ENCODE assay signal across 8 cellular contexts in the genomic region with DNA sequence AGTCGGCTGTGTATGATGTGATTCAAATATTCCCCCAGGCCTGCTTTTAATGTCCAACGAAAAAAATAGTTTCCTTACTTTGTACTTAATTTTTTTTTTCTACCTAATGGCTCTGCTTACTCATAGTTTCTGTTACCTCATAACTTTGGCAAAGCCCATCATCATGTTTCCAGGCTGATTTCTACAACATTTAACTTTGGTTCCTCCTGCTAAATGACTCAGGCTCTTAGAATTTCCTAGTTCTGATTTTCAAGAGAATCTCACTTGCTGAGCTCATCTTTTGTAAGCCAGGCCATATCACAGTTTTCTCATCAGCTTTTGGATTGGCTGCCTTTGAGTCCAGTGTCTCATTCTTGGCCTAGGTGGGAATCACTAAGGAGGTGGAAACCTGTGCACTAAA.
DNase-seq lines count a peak whose midpoint lies in the region; ATAC-seq and TF ChIP-seq lines count a peak whose summit lies in the region.

No MANE protein-coding gene starts in this region.

- H3K27me3 ChIP-seq in brain microvascular endothelial cell (replicated peaks) = no peaks in the 10 kb centered on the region
- H3K27me3 ChIP-seq in tibial artery = no peaks in the 10 kb centered on the region

- DNase-seq in HS-27A (ENCODE audit: low read depth) = peak; percentile 90
- DNase-seq in brain microvascular endothelial cell = peak; percentile 91
- DNase-seq in hepatic stellate cell (ENCODE audit: low spot score) = peak; percentile 78
- no peak for DNase-seq in tibial artery
- no peak for DNase-seq in COR-L47 (lab: John Stamatoyannopoulos, UW)
- no peak for DNase-seq in NCI-H82 (lab: John Stamatoyannopoulos, UW)
- no peak for DNase-seq in GM10248 (ENCODE audit: extremely low spot score)

- intact Hi-C loops in tibial artery (cut with DNase I; ENCODE audit: low total_unique reads) = no loop called here

- in situ Hi-C loops in brain microvascular endothelial cell (cut with HindIII; ENCODE audit: low pct_ligation_motif_present, low sequenced_read_pairs) = no loop called here

- CTCF ChIA-PET in GM10248 (lab: Yijun Ruan, JAX) = interaction anchor here (1.1 to 2.0 kb wide), 3 partner anchors 10 to 196 kb away, joined by 3 to 5 read pairs (median 4); no protein-coding TSS in a partner anchor

- TF ChIP-seq CTCF in brain microvascular endothelial cell (IDR thresholded peaks at IDR 0.05; ENCODE audit: low read depth, low read length, missing control alignments) = no peak
- TF ChIP-seq CTCF in tibial artery (IDR thresholded peaks at IDR 0.05) = no peak
- TF ChIP-seq CTCF in GM10248 (IDR thresholded peaks at IDR 0.05; ENCODE audit: control extremely low read depth, extremely low read depth, low read depth, missing control alignments) = no peak

- H3K36me3 ChIP-seq in brain microvascular endothelial cell (replicated peaks) (no peaks in the 10 kb centered on the region), tibial artery (no peaks in the 10 kb centered on the region)

- no peak for ATAC-seq in HG03520 (IDR thresholded peaks at IDR 0.05; ENCODE audit: unreplicated experiment)

- H3K27ac ChIP-seq in brain microvascular endothelial cell (peak overlapping the region; percentile 72), tibial artery (peak overlapping the region; percentile 72 to 73)

- H3K9me3 ChIP-seq in tibial artery = no peaks in the 10 kb centered on the region

- peaks cover 0 to 14% (median 5%) of the 10 kb centered on the region in 4 donors for H3K4me1 ChIP-seq in tibial artery

- POLR2A ChIA-PET in GM10248 (lab: Yijun Ruan, JAX) = no interaction called here

- H3K4me3 ChIP-seq in brain microvascular endothelial cell (ENCODE audit: low read depth, low read length) (no peak overlapping the region), tibial artery (no peak overlapping the region)

Comparison
In these comparisons a context has a peak if more than half of its experiments do, and no peak if none do; other contexts are left out.
1. DNase-seq: peak in HS-27A (single experiment), brain microvascular endothelial cell (single experiment) and hepatic stellate cell (single experiment); none in tibial artery (0 of 2), COR-L47 (single experiment), NCI-H82 (single experiment) and GM10248 (single experiment).